ENCODE assay signal across 1 cellular context in genomic region chr2:183248866-183249567, GRCh38.
TF ChIP-seq lines count a peak whose summit lies in the region.

No MANE protein-coding gene starts in this region.

TF ChIP-seq in GM23338, 12 proteins besides CTCF, POLR2A, EP300 and RAD21 (continued from another document):
- no peak for TF ChIP-seq ZNF462 (CRISPR knock-in tag; IDR thresholded peaks at IDR 0.05)
- TF ChIP-seq ZNF114 (CRISPR knock-in tag; IDR thresholded peaks at IDR 0.05), result no peak
- no peak for TF ChIP-seq ETS1 (IDR thresholded peaks at IDR 0.05)
- TF ChIP-seq EZH2phosphoT487 (IDR thresholded peaks at IDR 0.05; ENCODE audit: unreplicated experiment), result no peak
- no peak for TF ChIP-seq JUNB (IDR thresholded peaks at IDR 0.05; ENCODE audit: unreplicated experiment)
- no peak for TF ChIP-seq POLR2AphosphoS5 (IDR thresholded peaks at IDR 0.05; ENCODE audit: low read depth)
